ENCODE assay signal across 2 cellular contexts in the genomic region with DNA sequence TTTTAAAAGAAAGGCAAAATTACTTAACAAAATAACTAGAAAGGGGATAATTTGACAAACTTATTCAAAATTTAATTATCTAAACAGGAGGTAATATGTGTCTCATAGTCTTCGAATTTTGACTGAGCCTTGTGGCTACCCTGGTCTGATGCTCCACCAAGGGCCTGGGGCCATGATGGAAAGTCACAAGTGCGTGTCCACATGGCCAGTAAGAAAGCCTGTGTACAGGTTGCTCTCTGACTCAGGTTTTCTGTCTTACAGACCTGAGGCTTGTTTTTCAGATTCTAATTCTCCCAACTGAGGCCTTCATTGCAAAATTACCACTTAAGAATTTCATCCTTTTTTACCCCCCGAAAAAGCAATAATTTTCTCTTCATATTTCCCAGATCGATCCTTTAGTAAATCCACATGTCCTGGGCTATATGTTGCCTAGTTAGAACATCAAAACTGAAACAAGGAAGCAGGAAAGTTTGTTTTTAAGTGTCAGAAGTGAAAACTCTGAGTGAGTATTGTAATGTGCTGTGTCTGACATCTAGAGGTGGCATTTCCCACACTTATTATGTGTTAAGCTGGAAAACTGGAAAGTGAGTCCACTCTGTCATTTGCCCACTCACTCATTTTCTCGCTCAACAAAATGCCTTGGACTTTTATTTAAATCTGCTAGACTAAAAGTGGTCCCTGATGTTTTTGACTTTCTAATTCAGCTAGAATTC.
TF ChIP-seq lines count a peak whose summit lies in the region.

No MANE protein-coding gene starts in this region.

TF ChIP-seq in GM12891, 5 proteins besides CTCF, POLR2A, EP300 and RAD21:
- TF ChIP-seq PAX5 (IDR thresholded peaks at IDR 0.05; ENCODE audit: insufficient read depth, low read length, severe bottlenecking): no peak
- peak; percentile 57 for TF ChIP-seq SPI1 (IDR thresholded peaks at IDR 0.05; ENCODE audit: low read depth, low read length)
- TF ChIP-seq TAF1 (IDR thresholded peaks at IDR 0.05; ENCODE audit: low read depth, low read length): no peak
- TF ChIP-seq POLR2AphosphoS5 (IDR thresholded peaks at IDR 0.05; ENCODE audit: low read depth, low read length): no peak
- TF ChIP-seq POU2F2 (IDR thresholded peaks at IDR 0.05; ENCODE audit: low read depth, low read length): no peak

TF ChIP-seq in GM12878, 131 proteins besides CTCF, POLR2A, EP300 and RAD21:
- TF ChIP-seq, protein P1, sequence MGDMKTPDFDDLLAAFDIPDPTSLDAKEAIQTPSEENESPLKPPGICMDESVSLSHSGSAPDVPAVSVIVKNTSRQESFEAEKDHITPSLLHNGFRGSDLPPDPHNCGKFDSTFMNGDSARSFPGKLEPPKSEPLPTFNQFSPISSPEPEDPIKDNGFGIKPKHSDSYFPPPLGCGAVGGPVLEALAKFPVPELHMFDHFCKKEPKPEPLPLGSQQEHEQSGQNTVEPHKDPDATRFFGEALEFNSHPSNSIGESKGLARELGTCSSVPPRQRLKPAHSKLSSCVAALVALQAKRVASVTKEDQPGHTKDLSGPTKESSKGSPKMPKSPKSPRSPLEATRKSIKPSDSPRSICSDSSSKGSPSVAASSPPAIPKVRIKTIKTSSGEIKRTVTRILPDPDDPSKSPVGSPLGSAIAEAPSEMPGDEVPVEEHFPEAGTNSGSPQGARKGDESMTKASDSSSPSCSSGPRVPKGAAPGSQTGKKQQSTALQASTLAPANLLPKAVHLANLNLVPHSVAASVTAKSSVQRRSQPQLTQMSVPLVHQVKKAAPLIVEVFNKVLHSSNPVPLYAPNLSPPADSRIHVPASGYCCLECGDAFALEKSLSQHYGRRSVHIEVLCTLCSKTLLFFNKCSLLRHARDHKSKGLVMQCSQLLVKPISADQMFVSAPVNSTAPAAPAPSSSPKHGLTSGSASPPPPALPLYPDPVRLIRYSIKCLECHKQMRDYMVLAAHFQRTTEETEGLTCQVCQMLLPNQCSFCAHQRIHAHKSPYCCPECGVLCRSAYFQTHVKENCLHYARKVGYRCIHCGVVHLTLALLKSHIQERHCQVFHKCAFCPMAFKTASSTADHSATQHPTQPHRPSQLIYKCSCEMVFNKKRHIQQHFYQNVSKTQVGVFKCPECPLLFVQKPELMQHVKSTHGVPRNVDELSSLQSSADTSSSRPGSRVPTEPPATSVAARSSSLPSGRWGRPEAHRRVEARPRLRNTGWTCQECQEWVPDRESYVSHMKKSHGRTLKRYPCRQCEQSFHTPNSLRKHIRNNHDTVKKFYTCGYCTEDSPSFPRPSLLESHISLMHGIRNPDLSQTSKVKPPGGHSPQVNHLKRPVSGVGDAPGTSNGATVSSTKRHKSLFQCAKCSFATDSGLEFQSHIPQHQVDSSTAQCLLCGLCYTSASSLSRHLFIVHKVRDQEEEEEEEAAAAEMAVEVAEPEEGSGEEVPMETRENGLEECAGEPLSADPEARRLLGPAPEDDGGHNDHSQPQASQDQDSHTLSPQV (IDR thresholded peaks at IDR 0.05): no peak
- TF ChIP-seq EZH2 (IDR thresholded peaks at IDR 0.05; ENCODE audit: borderline replicate concordance, control insufficient read depth, low read depth, low read length) (0 out of 2 replicates have a peak, but pooled peaks have one; percentile 55), SMAD1 (IDR thresholded peaks at IDR 0.05; ENCODE audit: low read depth, partially characterized antibody) (no peak), IKZF1 (conservative IDR thresholded peaks at IDR 0.05) (peak; percentile 23; the same call in 1 of the 2 replicates), SMC3 (IDR thresholded peaks at IDR 0.05; ENCODE audit: borderline replicate concordance, low read length) (peak; percentile 19; the same call in 1 of the 2 replicates)
